In the genomic region with DNA sequence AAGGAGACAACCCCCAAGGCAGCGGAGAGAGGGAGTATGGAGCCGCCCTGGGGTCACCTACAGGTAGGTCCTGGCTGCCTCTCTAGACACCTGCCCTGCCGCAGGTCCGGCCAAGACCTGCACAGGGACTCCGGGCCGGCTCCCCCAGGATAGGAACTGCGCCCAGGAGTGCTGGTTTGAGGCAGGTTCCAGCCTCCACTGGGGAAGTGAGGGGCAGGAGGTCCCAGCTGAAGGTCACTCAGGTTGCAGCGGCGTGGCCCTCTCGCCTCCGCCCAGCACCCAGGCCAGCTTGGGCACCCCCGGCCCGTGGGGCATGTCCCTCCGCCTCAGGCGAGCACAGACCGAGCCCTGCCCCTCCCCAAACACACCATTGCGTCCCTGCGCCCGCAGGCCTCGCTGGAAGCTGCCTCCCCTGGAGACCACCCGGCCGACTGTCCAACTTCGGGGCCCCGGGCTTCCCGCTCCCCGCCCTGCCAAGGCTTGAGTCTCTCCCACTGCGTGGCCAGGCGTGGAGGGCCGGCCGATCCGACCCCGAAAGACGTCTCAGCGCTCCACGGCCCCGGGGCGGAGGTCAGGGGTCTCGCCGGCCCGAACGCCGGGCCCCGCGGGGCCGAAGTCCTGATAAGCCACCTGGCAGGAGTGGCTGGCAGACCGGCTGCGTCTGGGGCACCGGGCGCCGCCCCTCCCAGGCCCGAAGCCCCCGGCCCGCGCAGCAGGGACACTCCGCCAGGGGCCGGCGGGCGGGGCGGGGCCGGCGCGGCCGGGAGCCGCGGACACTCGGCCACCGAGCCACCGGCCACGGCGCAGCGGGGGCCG, we compare ENCODE assay signal across 8 cellular contexts. TPM values are rescaled to one million over a fixed set of nuclear protein-coding genes. Genes with fewer than 3 reads are reported as not detected.
DNase-seq lines count a peak whose midpoint lies in the region; ATAC-seq and TF ChIP-seq lines count a peak whose summit lies in the region.

No MANE protein-coding gene starts in this region.

- H3K36me3 ChIP-seq in CD4-positive, CD25-positive, alpha-beta regulatory T cell (ENCODE audit: control insufficient read depth, insufficient read depth, low read length): no peaks in the 10 kb centered on the region
- H3K36me3 ChIP-seq in liver (ENCODE audit: control insufficient read depth in 4 of 4, insufficient read depth in 3 of 4, low read depth in 1 of 4, low read length in 3 of 4): no peaks in the 10 kb centered on the region
- no peaks in the 10 kb centered on the region for H3K36me3 ChIP-seq in tibial artery

- no peak overlapping the region for H3K4me3 ChIP-seq in CD4-positive, CD25-positive, alpha-beta regulatory T cell (ENCODE audit: low read depth, low read length)
- H3K4me3 ChIP-seq in liver (ENCODE audit: low read depth in 1 of 3, low read length in 3 of 3) (peak overlapping the region; percentile 47 to 88 (median 75)), tibial artery (peak overlapping the region; percentile 83 to 87)

- H3K4me1 Mint-ChIP-seq in CD4-positive, CD25-positive, alpha-beta regulatory T cell: peaks cover 0 to 18% (median 4%) of the 10 kb centered on the region in 4 donors
- H3K4me1 Mint-ChIP-seq in brain: peaks cover 18% of the 10 kb centered on the region

- H3K9me3 ChIP-seq in CD4-positive, CD25-positive, alpha-beta regulatory T cell (ENCODE audit: control insufficient read depth in 2 of 2, low read length in 2 of 2): no peaks in the 10 kb centered on the region
- no peaks in the 10 kb centered on the region for H3K9me3 ChIP-seq in liver (ENCODE audit: control insufficient read depth in 4 of 4, low read length in 3 of 4)
- H3K9me3 ChIP-seq in tibial artery: no peaks in the 10 kb centered on the region

- TF ChIP-seq RAD21 in liver (IDR thresholded peaks at IDR 0.05): no peak

- H3K36me3 Mint-ChIP-seq in CD4-positive, CD25-positive, alpha-beta regulatory T cell: no peaks in the 10 kb centered on the region
- no peaks in the 10 kb centered on the region for H3K36me3 Mint-ChIP-seq in brain

- intact Hi-C loops in tibial artery (cut with DNase I; ENCODE audit: low total_unique reads): no loop called here

- DNase-seq in CD4-positive, CD25-positive, alpha-beta regulatory T cell: no peak
- DNase-seq in tibial artery: peak; percentile 24 to 75
- no peak for DNase-seq in NAMALWA (ENCODE audit: low spot score)
- no peak for DNase-seq in NCI-H1105 treated with DMSO at 0.1 percent for 48 hours (lab: John Stamatoyannopoulos, UW)

- H3K27ac Mint-ChIP-seq in CD4-positive, CD25-positive, alpha-beta regulatory T cell: peak overlapping the region in 2 of 3 donors; percentile 95 to 97
- peak overlapping the region; percentile 77 to 96 (median 90) for H3K27ac Mint-ChIP-seq in brain

- ATAC-seq in CD4-positive, CD25-positive, alpha-beta regulatory T cell (ENCODE audit: low read depth in 2 of 2): no peak
- ATAC-seq in HG03066 (IDR thresholded peaks at IDR 0.05; ENCODE audit: low read depth, unreplicated experiment) (peak; percentile 5), GM18868 (IDR thresholded peaks at IDR 0.05; ENCODE audit: unreplicated experiment) (no peak)

- H3K9me3 Mint-ChIP-seq in CD4-positive, CD25-positive, alpha-beta regulatory T cell: peaks cover 0 to 1% (median 0%) of the 10 kb centered on the region in 7 donors
- no peaks in the 10 kb centered on the region for H3K9me3 Mint-ChIP-seq in brain

- H3K9ac ChIP-seq in liver (ENCODE audit: low read depth in 1 of 2, low read length in 2 of 2): peak overlapping the region in 1 of 2 donors; percentile 85

- 25% methylated on average over 72 of the region's 72 CpGs for WGBS in liver

- H3K4me3 Mint-ChIP-seq in CD4-positive, CD25-positive, alpha-beta regulatory T cell: peak overlapping the region; percentile 88 to 99 (median 89)
- H3K4me3 Mint-ChIP-seq in brain: peak overlapping the region; percentile 82 to 95 (median 85)

- H3K4me1 ChIP-seq in CD4-positive, CD25-positive, alpha-beta regulatory T cell (ENCODE audit: control insufficient read depth, insufficient read depth, low read length, poor library complexity, severe bottlenecking): peaks cover 17% of the 10 kb centered on the region
- H3K4me1 ChIP-seq in liver (ENCODE audit: control insufficient read depth in 4 of 4, insufficient read depth in 4 of 4, low read length in 3 of 4) (peaks cover 2 to 29% (median 21%) of the 10 kb centered on the region in 4 donors), tibial artery (peaks cover 0 to 22% (median 8%) of the 10 kb centered on the region in 4 donors)

- no peak overlapping the region for H3K27ac ChIP-seq in CD4-positive, CD25-positive, alpha-beta regulatory T cell (ENCODE audit: insufficient read depth, low read length, poor library complexity, severe bottlenecking)
- H3K27ac ChIP-seq in liver (ENCODE audit: low read depth in 1 of 2, low read length in 2 of 2) (peak overlapping the region; percentile 94 to 97), tibial artery (peak overlapping the region; percentile 98 to 99)

- H3K27me3 ChIP-seq in CD4-positive, CD25-positive, alpha-beta regulatory T cell (ENCODE audit: control insufficient read depth, insufficient read depth, low read length): no peaks in the 10 kb centered on the region
- H3K27me3 ChIP-seq in liver (ENCODE audit: control insufficient read depth in 4 of 4, insufficient read depth in 4 of 4, low read length in 3 of 4) (no peaks in the 10 kb centered on the region), tibial artery (no peaks in the 10 kb centered on the region)

- peaks cover 7% of the 10 kb centered on the region for H3K27me3 Mint-ChIP-seq in CD4-positive, CD25-positive, alpha-beta regulatory T cell
- H3K27me3 Mint-ChIP-seq in brain: peaks cover 13% of the 10 kb centered on the region

- TF ChIP-seq CTCF in brain (conservative IDR thresholded peaks at IDR 0.05): no peak
- no peak for TF ChIP-seq CTCF in liver (IDR thresholded peaks at IDR 0.05; ENCODE audit: low read depth, low read length, missing input control)
- TF ChIP-seq CTCF in tibial artery (IDR thresholded peaks at IDR 0.05): no peak

TF ChIP-seq in liver, 16 proteins besides CTCF, POLR2A, EP300 and RAD21:
- TF ChIP-seq EGR1 (IDR thresholded peaks at IDR 0.05; ENCODE audit: low read depth in 2 of 2) (no peak), TAF1 (conservative IDR thresholded peaks at IDR 0.05) (no peak), REST (IDR thresholded peaks at IDR 0.05) (no peak), YY1 (IDR thresholded peaks at IDR 0.05) (no peak), FOXA2 (IDR thresholded peaks at IDR 0.05) (no peak), JUND (IDR thresholded peaks at IDR 0.05) (no peak), HNF4A (conservative IDR thresholded peaks at IDR 0.05) (no peak), SP1 (IDR thresholded peaks at IDR 0.05) (no peak)
- TF ChIP-seq, protein P1, sequence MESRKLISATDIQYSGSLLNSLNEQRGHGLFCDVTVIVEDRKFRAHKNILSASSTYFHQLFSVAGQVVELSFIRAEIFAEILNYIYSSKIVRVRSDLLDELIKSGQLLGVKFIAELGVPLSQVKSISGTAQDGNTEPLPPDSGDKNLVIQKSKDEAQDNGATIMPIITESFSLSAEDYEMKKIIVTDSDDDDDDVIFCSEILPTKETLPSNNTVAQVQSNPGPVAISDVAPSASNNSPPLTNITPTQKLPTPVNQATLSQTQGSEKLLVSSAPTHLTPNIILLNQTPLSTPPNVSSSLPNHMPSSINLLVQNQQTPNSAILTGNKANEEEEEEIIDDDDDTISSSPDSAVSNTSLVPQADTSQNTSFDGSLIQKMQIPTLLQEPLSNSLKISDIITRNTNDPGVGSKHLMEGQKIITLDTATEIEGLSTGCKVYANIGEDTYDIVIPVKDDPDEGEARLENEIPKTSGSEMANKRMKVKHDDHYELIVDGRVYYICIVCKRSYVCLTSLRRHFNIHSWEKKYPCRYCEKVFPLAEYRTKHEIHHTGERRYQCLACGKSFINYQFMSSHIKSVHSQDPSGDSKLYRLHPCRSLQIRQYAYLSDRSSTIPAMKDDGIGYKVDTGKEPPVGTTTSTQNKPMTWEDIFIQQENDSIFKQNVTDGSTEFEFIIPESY (IDR thresholded peaks at IDR 0.05): no peak

RNA-seq across cellular contexts. Expression of gene SKI, which starts 1.4 kb away (rescaled TPM):
- 218 TPM for total RNA-seq in CD4-positive, CD25-positive, alpha-beta regulatory T cell
- polyA plus RNA-seq in CD4-positive, CD25-positive, alpha-beta regulatory T cell: under 1 TPM; 0.25 to 0.57 (median 0.31) TPM
- 48.5 TPM for polyA plus RNA-seq in brain (ENCODE audit: insufficient read depth, low read depth, low replicate concordance)
- total RNA-seq in liver: 10 to 100 TPM; 18.9 to 21.3 TPM
- polyA plus RNA-seq in liver: 10 to 100 TPM in 1 of 2 donors, 1 to 10 TPM in 1; 3.2 to 20.1 TPM

RNA-seq across cellular contexts. Expression of gene FAAP20, which starts 32.2 kb away (rescaled TPM):
- total RNA-seq in CD4-positive, CD25-positive, alpha-beta regulatory T cell: 40.4 TPM
- 10 to 100 TPM; 40.0 to 66.5 (median 51.5) TPM for polyA plus RNA-seq in CD4-positive, CD25-positive, alpha-beta regulatory T cell
- polyA plus RNA-seq in brain (ENCODE audit: insufficient read depth, low read depth, low replicate concordance) (112 TPM), liver (10 to 100 TPM; 19.6 to 31.5 TPM)
- total RNA-seq in liver: 10 to 100 TPM in 1 of 2 donors, 1 to 10 TPM in 1; 5.6 to 11.9 TPM

Comparison
In these comparisons a context has a peak if more than half of its experiments do, and no peak if none do; other contexts are left out.
1. DNase-seq: peak in tibial artery (2 of 2); none in CD4-positive, CD25-positive, alpha-beta regulatory T cell (0 of 3), NAMALWA (single experiment) and NCI-H1105 treated with DMSO at 0.1 percent for 48 hours (single experiment).